7 cellular contexts compared by ENCODE assay signal in the genomic region with DNA sequence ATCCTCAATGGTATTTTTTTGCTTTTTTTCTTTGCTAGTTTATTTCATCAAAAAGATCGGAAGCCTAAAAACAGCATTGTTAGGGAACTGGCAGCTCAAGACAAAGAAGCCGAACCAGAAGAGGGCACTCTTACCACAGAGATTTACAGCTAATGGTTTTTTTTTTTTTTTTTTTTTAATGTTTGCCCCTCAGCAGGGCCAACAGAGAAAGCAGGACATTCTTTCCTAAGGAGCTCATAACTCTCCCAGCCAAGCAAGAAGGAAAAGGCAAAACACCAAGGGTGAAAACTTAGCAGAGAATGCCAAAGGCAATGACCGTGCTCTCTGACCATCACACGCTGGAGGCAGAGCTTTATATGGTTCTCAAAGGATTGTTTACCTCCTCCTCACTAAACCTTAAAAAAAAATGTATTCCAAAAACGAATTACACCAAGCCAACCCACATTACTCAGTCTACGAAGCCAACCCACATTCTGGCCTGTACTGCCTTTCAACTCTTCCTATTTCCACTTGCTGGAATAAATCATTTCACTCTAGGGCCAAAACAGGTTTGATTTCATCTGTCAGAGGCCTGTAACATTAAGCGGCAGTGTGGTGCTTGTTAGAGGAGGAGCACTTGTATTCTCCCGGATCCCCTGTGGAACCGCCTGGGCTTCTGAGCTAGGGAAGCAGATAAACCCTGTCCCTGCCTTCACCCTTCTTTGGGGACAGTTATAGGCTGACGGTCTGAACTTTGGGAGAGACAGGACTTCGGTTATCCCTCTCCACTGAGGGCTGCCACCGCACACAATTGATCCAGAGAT. TPM values are rescaled to one million over a fixed set of nuclear protein-coding genes. Genes with fewer than 3 reads are reported as not detected.
DNase-seq lines count a peak whose midpoint lies in the region; ATAC-seq and TF ChIP-seq lines count a peak whose summit lies in the region.

No MANE protein-coding gene starts in this region.

- H3K36me3 ChIP-seq in Karpas-422 (ENCODE audit: insufficient read depth, low read length): no peaks in the 10 kb centered on the region
- no peaks in the 10 kb centered on the region for H3K36me3 ChIP-seq in Peyer's patch

- no peak overlapping the region for H3K27ac ChIP-seq in Karpas-422 (ENCODE audit: low read length)
- H3K27ac ChIP-seq in Peyer's patch: peak overlapping the region in 3 of 4 donors; percentile 62 to 84 (median 73)

- no peak overlapping the region for H3K4me3 ChIP-seq in Karpas-422 (ENCODE audit: low read length)
- no peak overlapping the region for H3K4me3 ChIP-seq in Peyer's patch

- in situ Hi-C loops in G401 (cut with HindIII; ENCODE audit: low sequenced_read_pairs): no loop called here

- H3K9me2 ChIP-seq in Karpas-422 (replicated peaks; ENCODE audit: insufficient read depth, low read length): no peaks in the 10 kb centered on the region

- H3K27me3 ChIP-seq in Karpas-422 (ENCODE audit: low read length) (no peaks in the 10 kb centered on the region), Peyer's patch (no peaks in the 10 kb centered on the region)

- peak in 4 of 6 experiments; percentile 44 to 54 (median 48) for TF ChIP-seq CTCF in Peyer's patch (IDR thresholded peaks at IDR 0.05)

- no peak overlapping the region for H3K9ac ChIP-seq in Karpas-422 (ENCODE audit: low read length)

- no peak overlapping the region for H3K4me2 ChIP-seq in Karpas-422 (ENCODE audit: low read depth, low read length, poor library complexity, severe bottlenecking)

- no peaks in the 10 kb centered on the region for H4K20me1 ChIP-seq in Karpas-422 (ENCODE audit: insufficient read depth, low read depth, low read length)

- no peak overlapping the region for H2AFZ ChIP-seq in Karpas-422 (ENCODE audit: low read length)

- H3K9me3 ChIP-seq in Karpas-422 (ENCODE audit: low read length): no peaks in the 10 kb centered on the region
- no peaks in the 10 kb centered on the region for H3K9me3 ChIP-seq in Peyer's patch

- no peak for TF ChIP-seq POLR2A in Peyer's patch (IDR thresholded peaks at IDR 0.05)

- H3K4me1 ChIP-seq in Karpas-422 (ENCODE audit: low read length): no peaks in the 10 kb centered on the region
- peaks cover 0 to 9% (median 0%) of the 10 kb centered on the region in 4 donors for H3K4me1 ChIP-seq in Peyer's patch

- no peak for ATAC-seq in HG03175 (IDR thresholded peaks at IDR 0.05; ENCODE audit: unreplicated experiment)

- H3K79me2 ChIP-seq in Karpas-422 (ENCODE audit: low read length): no peaks in the 10 kb centered on the region

- peak; percentile 69 for DNase-seq in G401 (ENCODE audit: low spot score)
- peak; percentile 76 for DNase-seq in Karpas-422
- peak in 1 of 3 donors; percentile 59 for DNase-seq in Peyer's patch
- peak; percentile 50 to 82 for DNase-seq in dermis microvascular lymphatic vessel endothelial cell (ENCODE audit: low read depth in 2 of 2)
- DNase-seq in medulla oblongata (ENCODE audit: extremely low spot score): peak; percentile 77
- DNase-seq in ureter (ENCODE audit: low spot score): peak; percentile 61

RNA-seq across cellular contexts. Expression of a gene that starts 35.6 kb away (rescaled TPM):
- 120 and 135 TPM in 2 replicates for total RNA-seq in G401 (2014; rRNA removed; shearing (Covaris generic))
- total RNA-seq in Karpas-422 (2014; rRNA removed; shearing (Covaris generic); ENCODE audit: low replicate concordance): 8.4 and 18.9 TPM in 2 replicates
- 10 to 100 TPM; 11.9 to 23.9 (median 12.8) TPM for total RNA-seq in Peyer's patch
- 37.4 and 40.5 TPM in 2 replicates for total RNA-seq in dermis microvascular lymphatic vessel endothelial cell
- 54.5 TPM for total RNA-seq in ureter
